In the genomic region with DNA sequence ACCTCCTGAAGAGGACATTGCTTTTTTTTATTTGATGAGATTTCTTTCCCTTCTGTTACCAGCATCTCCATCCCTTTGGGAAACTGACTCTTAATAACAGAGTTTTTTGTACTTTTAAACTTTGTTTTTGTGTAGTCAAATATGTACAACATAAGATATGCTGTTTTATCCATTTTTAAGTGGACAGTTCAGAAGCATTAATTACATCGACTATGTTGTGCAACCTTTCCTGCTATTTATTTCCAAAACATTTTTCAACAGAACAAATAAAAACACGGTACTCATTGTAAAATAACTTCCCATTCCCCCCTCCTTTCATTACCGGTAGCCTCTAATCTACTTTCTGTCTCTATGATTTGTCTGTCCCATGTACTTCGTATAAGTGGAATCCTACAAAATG, we compare ENCODE assay signal across 8 cellular contexts.
"Had no signal": no experiment of that assay in that cellular context is flagged by ENCODE, and none has a peak within 500 bp of the region (broad histone marks: within the 10 kb centered on the region; RNA-seq: fewer than 3 reads in every experiment).

No MANE protein-coding gene starts in this region.

- ATAC-seq: HCT116 had no signal

- H3K4me2 ChIP-seq: KMS-11 had no signal

- H3K27ac ChIP-seq: GM23248, KMS-11 had no signal

- H3K4me3 ChIP-seq: GM23248, HAP-1 had no signal

- H3K4me3 Mint-ChIP-seq: HFFc6 had no signal

- H3K9ac ChIP-seq: GM23248, KMS-11 had no signal

- H3K9me3 Mint-ChIP-seq: HFFc6 had no signal

- FAIRE-seq: HTR-8/SVneo had no signal

- H3K9me3 ChIP-seq: HAP-1 had no signal

- H2AFZ ChIP-seq: GM23248 had no signal

- DNase-seq: GM23248, GOT3, HFFc6, KBM-7 had no signal

- H3K36me3 ChIP-seq: HAP-1 had no signal
